Comparison of ENCODE assay signal across 8 cellular contexts in the genomic region with DNA sequence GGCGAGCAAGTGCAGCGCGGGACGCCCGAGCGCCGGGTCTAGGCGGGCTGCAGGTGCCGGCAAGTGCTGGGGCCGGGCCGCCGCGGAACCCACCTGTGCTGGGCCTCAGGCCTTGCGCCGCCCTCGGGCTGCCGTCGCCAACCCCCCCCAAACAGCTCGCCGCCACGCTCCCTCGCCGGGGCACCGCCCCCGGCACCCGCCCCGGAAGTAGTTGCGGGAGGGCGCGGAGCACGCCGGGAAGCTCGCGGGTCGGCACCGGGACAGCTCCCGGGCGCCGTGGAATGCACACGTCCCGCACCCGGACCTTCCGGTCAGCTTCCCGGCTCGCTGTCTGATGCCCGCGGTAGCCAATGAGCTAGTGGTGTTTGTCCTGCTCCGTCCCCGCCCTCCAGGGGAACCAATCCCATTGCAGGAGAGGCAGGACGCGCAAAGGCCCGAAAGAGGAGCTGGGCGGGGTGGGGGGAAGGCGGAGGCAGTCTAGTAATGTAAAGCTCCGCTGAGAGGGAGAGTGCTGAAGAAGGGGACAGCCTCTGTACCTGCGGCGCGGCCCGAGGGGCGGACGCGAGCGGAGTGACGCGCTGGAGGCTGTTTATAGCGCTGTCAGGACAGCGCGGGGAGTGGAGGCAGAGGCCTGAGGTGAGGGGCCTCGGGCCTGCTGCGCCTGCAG. TPM values are rescaled to one million over a fixed set of nuclear protein-coding genes. Genes with fewer than 3 reads are reported as not detected.
DNase-seq lines count a peak whose midpoint lies in the region; ATAC-seq and TF ChIP-seq lines count a peak whose summit lies in the region.

A gene with protein sequence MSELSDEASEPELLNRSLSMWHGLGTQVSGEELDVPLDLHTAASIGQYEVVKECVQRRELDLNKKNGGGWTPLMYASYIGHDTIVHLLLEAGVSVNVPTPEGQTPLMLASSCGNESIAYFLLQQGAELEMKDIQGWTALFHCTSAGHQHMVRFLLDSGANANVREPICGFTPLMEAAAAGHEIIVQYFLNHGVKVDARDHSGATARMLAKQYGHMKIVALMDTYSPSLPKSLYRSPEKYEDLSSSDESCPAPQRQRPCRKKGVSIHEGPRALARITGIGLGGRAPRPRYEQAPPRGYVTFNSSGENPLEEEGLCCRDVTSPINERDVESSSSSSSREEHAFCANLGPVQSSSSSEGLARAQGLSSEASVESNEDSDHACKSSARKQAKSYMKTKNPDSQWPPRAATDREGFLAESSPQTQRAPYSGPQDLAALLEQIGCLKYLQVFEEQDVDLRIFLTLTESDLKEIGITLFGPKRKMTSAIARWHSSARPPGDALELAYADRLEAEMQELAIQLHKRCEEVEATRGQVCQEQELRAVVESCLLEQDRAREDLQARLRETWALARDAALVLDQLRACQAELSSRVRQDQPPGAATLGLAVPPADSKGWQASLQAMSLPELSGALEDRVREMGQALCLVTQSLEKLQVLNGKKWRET (minus strand): TSS at position 209 of the 667 bp plus-strand sequence. CDS start 4,122 bp downstream, outside the sequence.
A gene (plus strand): TSS at position 475 of the 667 bp plus-strand sequence. CDS start 1,978 bp downstream, outside the sequence.

- TF ChIP-seq POLR2A in GM15510 (IDR thresholded peaks at IDR 0.05; ENCODE audit: borderline replicate concordance, extremely low read depth, insufficient read length) (peak; percentile 66), uterus (IDR thresholded peaks at IDR 0.05) (peak in 1 of 2 donors; percentile 58)

- no peaks in the 10 kb centered on the region for H3K27me3 Mint-ChIP-seq in T-helper 17 cell

- ATAC-seq in HG02852 (IDR thresholded peaks at IDR 0.05; ENCODE audit: unreplicated experiment) (peak; percentile 81), T-helper 17 cell (peak; percentile 82), right cardiac atrium (peak; percentile 98)

- peaks cover 2% of the 10 kb centered on the region for H3K36me3 Mint-ChIP-seq in T-helper 17 cell (ENCODE audit: low read depth)

- H3K9me3 ChIP-seq in T-helper 17 cell (ENCODE audit: control insufficient read depth, low read length, poor library complexity, severe bottlenecking) (no peaks in the 10 kb centered on the region), right cardiac atrium (ENCODE audit: control insufficient read depth, low read length) (no peaks in the 10 kb centered on the region), uterus (no peaks in the 10 kb centered on the region)

- peak within 1 kb of the TSS; percentile 94 for H3K4me3 Mint-ChIP-seq in T-helper 17 cell

- peaks cover 19% of the 10 kb centered on the region for H3K4me1 Mint-ChIP-seq in T-helper 17 cell

- under 1% methylated on average over 70 of the region's 70 CpGs for WGBS in right cardiac atrium

- TF ChIP-seq CTCF in uterus (IDR thresholded peaks at IDR 0.05) = no peak

- intact Hi-C loops in right cardiac atrium (cut with DNase I) (no loop called here), uterus (cut with DNase I; ENCODE audit: low total_unique reads) (no loop called here)

- H3K4me3 ChIP-seq in right cardiac atrium (ENCODE audit: low read length) (peak within 1 kb of the TSS; percentile 76), uterus (peak within 1 kb of the TSS; percentile 95 to 99)

- DNase-seq in NCI-H1436 treated with DMSO at 0.1 percent for 48 hours (lab: John Stamatoyannopoulos, UW) (peak; percentile 20), T-helper 17 cell (peak; percentile 66 to 80 (median 76)), anterior cingulate cortex (lab: John Stamatoyannopoulos, UW) (peak; percentile 73 to 98 (median 94)), right cardiac atrium (peak; percentile 97 to 99 (median 98)), pulmonary artery endothelial cell (ENCODE audit: low read depth, low spot score) (peak; percentile 88), uterus (peak; percentile 93 to 95)

- no peaks in the 10 kb centered on the region for H3K36me3 ChIP-seq in uterus

- H3K27ac ChIP-seq in right cardiac atrium (ENCODE audit: low read length) (peak within 1 kb of the TSS; percentile 79), uterus (peak within 1 kb of the TSS; percentile 60 to 73)

- H3K27me3 ChIP-seq in right cardiac atrium (ENCODE audit: control insufficient read depth, insufficient read depth) (no peaks in the 10 kb centered on the region), uterus (no peaks in the 10 kb centered on the region)

- H3K4me1 ChIP-seq in right cardiac atrium (ENCODE audit: control insufficient read depth, insufficient read depth, low read length) (peaks cover 2% of the 10 kb centered on the region), uterus (peaks cover 0 to 4% of the 10 kb centered on the region in 2 donors)

- H3K27ac Mint-ChIP-seq in T-helper 17 cell = peak within 1 kb of the TSS; percentile 85

RNA-seq across cellular contexts. Expression of the first gene that starts in this region (rescaled TPM):
- total RNA-seq in T-helper 17 cell = 10 to 100 TPM; 15.6 to 20.0 TPM
- 10 to 100 TPM in 3 of 4 donors, 1 to 10 TPM in 1; 8.9 to 13.5 (median 11.4) TPM for total RNA-seq in right cardiac atrium
- polyA plus RNA-seq in right cardiac atrium = 11.0 TPM
- 14.3 and 21.6 TPM in 2 replicates for total RNA-seq in pulmonary artery endothelial cell
- 10 to 100 TPM in 3 of 4 donors, 1 to 10 TPM in 1; 2.4 to 51.7 (median 33.1) TPM for total RNA-seq in uterus

RNA-seq across cellular contexts. Expression of the second gene that starts in this region (rescaled TPM):
- not detected for total RNA-seq in T-helper 17 cell
- under 1 TPM in 3 of 4 donors, not detected in 1; 0.28 to 0.49 (median 0.38) TPM for total RNA-seq in right cardiac atrium
- polyA plus RNA-seq in right cardiac atrium = 1.3 TPM
- total RNA-seq in pulmonary artery endothelial cell = 0.33 and 0.42 TPM in 2 replicates
- total RNA-seq in uterus = 1 to 10 TPM in 1 of 4 donors, under 1 TPM in 1, not detected in 2; 0.67 to 3.5 TPM

Comparison
In these comparisons a context has a peak if more than half of its experiments do, and no peak if none do; other contexts are left out.
1. Peak in every context shown above with its lines: DNase-seq, ATAC-seq, H3K4me3 ChIP-seq and H3K27ac ChIP-seq.
2. DNase-seq: peak in every context shown above with its lines; median percentile 98 in right cardiac atrium; 94 in anterior cingulate cortex; 94 in uterus; 88 in pulmonary artery endothelial cell; 76 in T-helper 17 cell; 20 in NCI-H1436 treated with DMSO at 0.1 percent for 48 hours.